In genomic region chr4:52824603-52825310, GRCh38 we compare ENCODE assay signal across 11 cellular contexts. TPM values are rescaled to one million over a fixed set of nuclear protein-coding genes. Genes with fewer than 3 reads are reported as not detected.
DNase-seq lines count a peak whose midpoint lies in the region; ATAC-seq and TF ChIP-seq lines count a peak whose summit lies in the region.
"Had no signal": no experiment of that assay in that cellular context is flagged by ENCODE, and none has a peak within 500 bp of the region (broad histone marks: within the 10 kb centered on the region; RNA-seq: fewer than 3 reads in every experiment).

No MANE protein-coding gene starts in this region.

- H3K9me3 Mint-ChIP-seq in activated naive CD4-positive, alpha-beta T cell treated with anti-CD3 and anti-CD28 coated beads for 36 hours = no peaks in the 10 kb centered on the region
- no peaks in the 10 kb centered on the region for H3K9me3 Mint-ChIP-seq in activated CD4-positive, alpha-beta T cell treated with anti-CD3 and anti-CD28 coated beads, Interleukin-2, amount 10 ng/mL, durations not matched to agents 7 days and 5 days

- no peaks in the 10 kb centered on the region for H3K36me3 Mint-ChIP-seq in activated naive CD4-positive, alpha-beta T cell treated with anti-CD3 and anti-CD28 coated beads for 36 hours (ENCODE audit: low read depth)
- no peaks in the 10 kb centered on the region for H3K36me3 Mint-ChIP-seq in activated CD4-positive, alpha-beta T cell treated with anti-CD3 and anti-CD28 coated beads, Interleukin-2, amount 10 ng/mL, durations not matched to agents 7 days and 5 days (ENCODE audit: low read depth)

- no peak for TF ChIP-seq CTCF in right atrium auricular region (IDR thresholded peaks at IDR 0.05)

- CTCF ChIA-PET in activated naive CD4-positive, alpha-beta T cell treated with anti-CD3 and anti-CD28 coated beads for 36 hours (lab: Charles Lee) = no interaction called here
- CTCF ChIA-PET in activated CD4-positive, alpha-beta T cell treated with anti-CD3 and anti-CD28 coated beads, Interleukin-2, amount 10 ng/mL, durations not matched to agents 7 days and 5 days (lab: Charles Lee) = no interaction called here

- peaks cover 29% of the 10 kb centered on the region for H3K4me1 Mint-ChIP-seq in activated naive CD4-positive, alpha-beta T cell treated with anti-CD3 and anti-CD28 coated beads for 36 hours (ENCODE audit: low read depth)
- peaks cover 31% of the 10 kb centered on the region for H3K4me1 Mint-ChIP-seq in activated CD4-positive, alpha-beta T cell treated with anti-CD3 and anti-CD28 coated beads, Interleukin-2, amount 10 ng/mL, durations not matched to agents 7 days and 5 days

- no peaks in the 10 kb centered on the region for H3K27me3 ChIP-seq in right atrium auricular region

- H3K36me3 ChIP-seq in right atrium auricular region = no peaks in the 10 kb centered on the region

- H3K4me1 ChIP-seq in right atrium auricular region = peaks cover 0 to 31% of the 10 kb centered on the region in 2 donors

- DNase-seq in GM03348 (ENCODE audit: low spot score) (peak; percentile 34), amniotic epithelial cell (ENCODE audit: low read depth) (peak; percentile 65), right atrium auricular region (ENCODE audit: low spot score) (no peak), renal cortical epithelial cell (ENCODE audit: low read depth) (peak; percentile 95), T-helper 9 cell (no peak)
- DNase-seq in activated naive CD4-positive, alpha-beta T cell treated with anti-CD3 and anti-CD28 coated beads for 36 hours = no peak
- no peak for DNase-seq in activated CD4-positive, alpha-beta T cell treated with anti-CD3 and anti-CD28 coated beads, Interleukin-2, amount 10 ng/mL, durations not matched to agents 7 days and 5 days
- DNase-seq: activated CD4-positive, CD25-positive, alpha-beta regulatory T cell; DMS79 treated with DMSO at 0.1 percent for 48 hours; Kasumi-1 had no signal

- H3K9me3 ChIP-seq in right atrium auricular region = no peaks in the 10 kb centered on the region

- ATAC-seq in GM21423 (IDR thresholded peaks at IDR 0.05; ENCODE audit: unreplicated experiment) = no peak

- H3K4me3 ChIP-seq in right atrium auricular region = no peak overlapping the region

- no peak overlapping the region for H3K4me3 Mint-ChIP-seq in activated naive CD4-positive, alpha-beta T cell treated with anti-CD3 and anti-CD28 coated beads for 36 hours
- H3K4me3 Mint-ChIP-seq in activated CD4-positive, alpha-beta T cell treated with anti-CD3 and anti-CD28 coated beads, Interleukin-2, amount 10 ng/mL, durations not matched to agents 7 days and 5 days = no peak overlapping the region

- intact Hi-C loops in activated naive CD4-positive, alpha-beta T cell treated with anti-CD3 and anti-CD28 coated beads for 36 hours (cut with micrococcal nuclease) = loop anchor here (5.0 kb wide), 1 partner anchor 38 kb away; the partner anchor contains the start of gene RASL11B

- H3K27ac ChIP-seq in right atrium auricular region = peak overlapping the region; percentile 39 to 72

- H3K27me3 Mint-ChIP-seq in activated naive CD4-positive, alpha-beta T cell treated with anti-CD3 and anti-CD28 coated beads for 36 hours (ENCODE audit: low read depth) = no peaks in the 10 kb centered on the region
- H3K27me3 Mint-ChIP-seq in activated CD4-positive, alpha-beta T cell treated with anti-CD3 and anti-CD28 coated beads, Interleukin-2, amount 10 ng/mL, durations not matched to agents 7 days and 5 days = no peaks in the 10 kb centered on the region

- H3K27ac Mint-ChIP-seq in activated naive CD4-positive, alpha-beta T cell treated with anti-CD3 and anti-CD28 coated beads for 36 hours = no peak overlapping the region
- no peak overlapping the region for H3K27ac Mint-ChIP-seq in activated CD4-positive, alpha-beta T cell treated with anti-CD3 and anti-CD28 coated beads, Interleukin-2, amount 10 ng/mL, durations not matched to agents 7 days and 5 days

- POLR2A ChIA-PET in activated CD4-positive, alpha-beta T cell treated with anti-CD3 and anti-CD28 coated beads, Interleukin-2, amount 10 ng/mL, durations not matched to agents 7 days and 5 days (lab: Charles Lee) = no interaction called here

RNA-seq across cellular contexts. Expression of gene RASL11B, which starts 37.4 kb away (rescaled TPM):
- 10 to 100 TPM; 10.9 to 12.2 TPM for total RNA-seq in right atrium auricular region
- 4.7 and 21.2 TPM in 2 replicates for total RNA-seq in renal cortical epithelial cell
- total RNA-seq in activated naive CD4-positive, alpha-beta T cell treated with anti-CD3 and anti-CD28 coated beads for 36 hours = under 1 TPM in 1 of 2 experiments, not detected in 1; 0.24 TPM
- total RNA-seq in activated CD4-positive, alpha-beta T cell treated with anti-CD3 and anti-CD28 coated beads, Interleukin-2, amount 10 ng/mL, durations not matched to agents 7 days and 5 days = under 1 TPM in 1 of 2 experiments, not detected in 1; 0.10 TPM

Comparison
In these comparisons a context has a peak if more than half of its experiments do, and no peak if none do; other contexts are left out.
1. DNase-seq: peak in GM03348 (single experiment), amniotic epithelial cell (single experiment) and renal cortical epithelial cell (single experiment); none in right atrium auricular region (single experiment), activated naive CD4-positive, alpha-beta T cell treated with anti-CD3 and anti-CD28 coated beads for 36 hours (single experiment), activated CD4-positive, alpha-beta T cell treated with anti-CD3 and anti-CD28 coated beads, Interleukin-2, amount 10 ng/mL, durations not matched to agents 7 days and 5 days (single experiment) and T-helper 9 cell (single experiment).